ENCODE assay signal across 13 cellular contexts in genomic region chr3:196280689-196281463, GRCh38. TPM values are rescaled to one million over a fixed set of nuclear protein-coding genes. Genes with fewer than 3 reads are reported as not detected.
DNase-seq lines count a peak whose midpoint lies in the region; ATAC-seq and TF ChIP-seq lines count a peak whose summit lies in the region.
"Had no signal": no experiment of that assay in that cellular context is flagged by ENCODE, and none has a peak within 500 bp of the region (broad histone marks: within the 10 kb centered on the region; RNA-seq: fewer than 3 reads in every experiment).

No MANE protein-coding gene starts in this region.

- POLR2A ChIA-PET in activated CD4-positive, alpha-beta T cell treated with anti-CD3 and anti-CD28 coated beads, Interleukin-2, amount 10 ng/mL, durations not matched to agents 7 days and 5 days (lab: Charles Lee), result no interaction called here

- 76 to 89% methylated on average over 7 of the region's 7 CpGs for WGBS in esophagus squamous epithelium, 2 donors

- H3K9ac ChIP-seq in skeletal muscle tissue (ENCODE audit: low read depth in 1 of 3, low read length in 3 of 3), result peak overlapping the region in 2 of 3 donors; percentile 17 to 45

- peak; percentile 51 for DNase-seq in activated CD4-positive, alpha-beta T cell treated with anti-CD3 and anti-CD28 coated beads, Interleukin-2, amount 10 ng/mL, durations not matched to agents 7 days and 5 days
- no peak for DNase-seq in activated CD4-positive, alpha-beta T cell treated with anti-CD3 and anti-CD28 coated beads for 4 hours
- no peak for DNase-seq in sciatic nerve (ENCODE audit: low spot score)
- no peak for DNase-seq in esophagus squamous epithelium (lab: John Stamatoyannopoulos, UW)
- DNase-seq: activated CD4-positive, alpha-beta T cell treated with anti-CD3 and anti-CD28 coated beads, Interleukin-2, amount 50 U/mL, for 4 hours; NCI-H187 treated with DMSO at 0.1 percent for 48 hours; SHP77 treated with DMSO at 0.1 percent for 48 hours; upper lobe of left lung had no signal

- peaks cover 25% of the 10 kb centered on the region for H3K36me3 Mint-ChIP-seq in activated CD4-positive, alpha-beta T cell treated with anti-CD3 and anti-CD28 coated beads, Interleukin-2, amount 10 ng/mL, durations not matched to agents 7 days and 5 days (ENCODE audit: low read depth)
- peaks cover 22% of the 10 kb centered on the region for H3K36me3 Mint-ChIP-seq in activated T-helper 17 cell treated with anti-CD3 and anti-CD28 coated beads, Interleukin-2, amount 50 U/mL, for 72 hours (ENCODE audit: low read depth)

- peak overlapping the region; percentile 59 for H3K27ac Mint-ChIP-seq in activated CD4-positive, alpha-beta T cell treated with anti-CD3 and anti-CD28 coated beads, Interleukin-2, amount 10 ng/mL, durations not matched to agents 7 days and 5 days
- H3K27ac Mint-ChIP-seq in activated T-helper 17 cell treated with anti-CD3 and anti-CD28 coated beads, Interleukin-2, amount 50 U/mL, for 72 hours, result no peak overlapping the region
- H3K27ac Mint-ChIP-seq: GM23338 had no signal

- H3K4me1 ChIP-seq in skeletal muscle tissue (ENCODE audit: control insufficient read depth in 3 of 3, insufficient read depth in 3 of 3, low read length in 3 of 3), result peaks cover 46 to 59% (median 50%) of the 10 kb centered on the region in 3 donors
- H3K4me1 ChIP-seq in esophagus squamous epithelium, result peaks cover 4 to 66% (median 40%) of the 10 kb centered on the region in 3 donors

- no peaks in the 10 kb centered on the region for H3K36me3 ChIP-seq in skeletal muscle tissue (ENCODE audit: control insufficient read depth in 3 of 3, insufficient read depth in 3 of 3, low read length in 3 of 3)
- H3K36me3 ChIP-seq in esophagus squamous epithelium, result no peaks in the 10 kb centered on the region
- H3K36me3 ChIP-seq: upper lobe of left lung had no signal

- no peaks in the 10 kb centered on the region for H3K9me3 Mint-ChIP-seq in activated CD4-positive, alpha-beta T cell treated with anti-CD3 and anti-CD28 coated beads, Interleukin-2, amount 10 ng/mL, durations not matched to agents 7 days and 5 days
- no peaks in the 10 kb centered on the region for H3K9me3 Mint-ChIP-seq in activated T-helper 17 cell treated with anti-CD3 and anti-CD28 coated beads, Interleukin-2, amount 50 U/mL, for 72 hours
- H3K9me3 Mint-ChIP-seq: GM23338 had no signal

- H3K4me3 ChIP-seq in skeletal muscle tissue (ENCODE audit: low read length in 3 of 3), result peak overlapping the region in 1 of 3 donors; percentile 6
- H3K4me3 ChIP-seq in esophagus squamous epithelium, result no peak overlapping the region
- H3K4me3 ChIP-seq: GM23338, upper lobe of left lung had no signal

- CTCF ChIA-PET in activated CD4-positive, alpha-beta T cell treated with anti-CD3 and anti-CD28 coated beads, Interleukin-2, amount 10 ng/mL, durations not matched to agents 7 days and 5 days (lab: Charles Lee), result interaction anchor here (1.0 to 2.0 kb wide), 5 partner anchors 9 to 248 kb away, joined by 3 to 7 read pairs (median 4); no protein-coding TSS in a partner anchor

- no peaks in the 10 kb centered on the region for H3K9me3 ChIP-seq in skeletal muscle tissue (ENCODE audit: control insufficient read depth in 3 of 3, low read length in 3 of 3)
- no peaks in the 10 kb centered on the region for H3K9me3 ChIP-seq in esophagus squamous epithelium
- H3K9me3 ChIP-seq: upper lobe of left lung had no signal

- ATAC-seq in HG02763 (IDR thresholded peaks at IDR 0.05; ENCODE audit: unreplicated experiment), result peak; percentile 54
- ATAC-seq in activated T-helper 17 cell treated with anti-CD3 and anti-CD28 coated beads, Interleukin-2, amount 50 U/mL, for 72 hours (replicated peaks), result peak; percentile 64
- ATAC-seq in HG02970 (IDR thresholded peaks at IDR 0.05; ENCODE audit: low FRiP score, unreplicated experiment), result no peak
- ATAC-seq in sciatic nerve, result no peak
- ATAC-seq: GM23338 had no signal

- no peaks in the 10 kb centered on the region for H3K27me3 Mint-ChIP-seq in activated CD4-positive, alpha-beta T cell treated with anti-CD3 and anti-CD28 coated beads, Interleukin-2, amount 10 ng/mL, durations not matched to agents 7 days and 5 days
- H3K27me3 Mint-ChIP-seq in activated T-helper 17 cell treated with anti-CD3 and anti-CD28 coated beads, Interleukin-2, amount 50 U/mL, for 72 hours, result no peaks in the 10 kb centered on the region

- H3K4me1 Mint-ChIP-seq in activated CD4-positive, alpha-beta T cell treated with anti-CD3 and anti-CD28 coated beads, Interleukin-2, amount 10 ng/mL, durations not matched to agents 7 days and 5 days, result peaks cover 69% of the 10 kb centered on the region
- H3K4me1 Mint-ChIP-seq in activated T-helper 17 cell treated with anti-CD3 and anti-CD28 coated beads, Interleukin-2, amount 50 U/mL, for 72 hours, result peaks cover 44% of the 10 kb centered on the region

- peak overlapping the region; percentile 89 for H3K27ac ChIP-seq in skeletal muscle tissue (ENCODE audit: low read depth, low read length)
- H3K27ac ChIP-seq in esophagus squamous epithelium, result peak overlapping the region in 1 of 4 donors; percentile 19
- H3K27ac ChIP-seq: upper lobe of left lung had no signal

- no peak for TF ChIP-seq CTCF in esophagus squamous epithelium (IDR thresholded peaks at IDR 0.05)

- no peak for TF ChIP-seq POLR2A in esophagus squamous epithelium (IDR thresholded peaks at IDR 0.05)

- intact Hi-C loops in sciatic nerve (cut with DNase I), result no loop called here
- intact Hi-C loops in esophagus squamous epithelium (cut with DNase I), result no loop called here

- H3K27me3 ChIP-seq in skeletal muscle tissue (ENCODE audit: control insufficient read depth in 3 of 3, insufficient read depth in 3 of 3, low read length in 3 of 3) (no peaks in the 10 kb centered on the region), esophagus squamous epithelium (no peaks in the 10 kb centered on the region)
- H3K27me3 ChIP-seq: upper lobe of left lung had no signal

- peak overlapping the region; percentile 4 for H3K4me3 Mint-ChIP-seq in activated CD4-positive, alpha-beta T cell treated with anti-CD3 and anti-CD28 coated beads, Interleukin-2, amount 10 ng/mL, durations not matched to agents 7 days and 5 days
- H3K4me3 Mint-ChIP-seq in activated T-helper 17 cell treated with anti-CD3 and anti-CD28 coated beads, Interleukin-2, amount 50 U/mL, for 72 hours, result peak overlapping the region; percentile 36
- H3K4me3 Mint-ChIP-seq: GM23338 had no signal

RNA-seq across cellular contexts. Expression of gene PCYT1A, which starts 6.7 kb away (rescaled TPM):
- total RNA-seq in activated CD4-positive, alpha-beta T cell treated with anti-CD3 and anti-CD28 coated beads, Interleukin-2, amount 10 ng/mL, durations not matched to agents 7 days and 5 days, result 10 to 100 TPM; 69.5 to 69.7 TPM
- total RNA-seq in activated T-helper 17 cell treated with anti-CD3 and anti-CD28 coated beads, Interleukin-2, amount 50 U/mL, for 72 hours, result 10 to 100 TPM; 50.8 to 62.0 TPM
- total RNA-seq in skeletal muscle tissue (35.0 TPM), sciatic nerve (63.8 TPM), esophagus squamous epithelium (100 to 1,000 TPM in 2 of 4 donors, 10 to 100 TPM in 2; 62.9 to 104 (median 91.7) TPM)

RNA-seq across cellular contexts. Expression of gene DYNLT2B, which starts 37.2 kb away (rescaled TPM):
- total RNA-seq in activated CD4-positive, alpha-beta T cell treated with anti-CD3 and anti-CD28 coated beads, Interleukin-2, amount 10 ng/mL, durations not matched to agents 7 days and 5 days, result 10 to 100 TPM; 20.3 to 23.0 TPM
- 10 to 100 TPM in 1 of 2 donors, 1 to 10 TPM in 1; 9.6 to 11.3 TPM for total RNA-seq in activated T-helper 17 cell treated with anti-CD3 and anti-CD28 coated beads, Interleukin-2, amount 50 U/mL, for 72 hours
- 4.2 TPM for total RNA-seq in skeletal muscle tissue
- total RNA-seq in sciatic nerve, result 9.9 TPM
- 10 to 100 TPM in 1 of 4 donors, 1 to 10 TPM in 3; 6.6 to 16.6 (median 8.4) TPM for total RNA-seq in esophagus squamous epithelium

RNA-seq across cellular contexts. Expression of gene TM4SF19, which starts 57.3 kb away (rescaled TPM):
- not detected for total RNA-seq in activated CD4-positive, alpha-beta T cell treated with anti-CD3 and anti-CD28 coated beads, Interleukin-2, amount 10 ng/mL, durations not matched to agents 7 days and 5 days
- not detected for total RNA-seq in activated T-helper 17 cell treated with anti-CD3 and anti-CD28 coated beads, Interleukin-2, amount 50 U/mL, for 72 hours
- total RNA-seq in skeletal muscle tissue, result not detected
- 1.2 TPM for total RNA-seq in sciatic nerve
- 1 to 10 TPM in 3 of 4 donors, under 1 TPM in 1; 0.76 to 8.3 (median 2.6) TPM for total RNA-seq in esophagus squamous epithelium
- total RNA-seq: GM23338 had no signal

Comparison
In these comparisons a context has a peak if more than half of its experiments do, and no peak if none do; other contexts are left out.
1. ATAC-seq: peak in HG02763 (single experiment) and activated T-helper 17 cell treated with anti-CD3 and anti-CD28 coated beads, Interleukin-2, amount 50 U/mL, for 72 hours (single experiment); none in HG02970 (single experiment) and sciatic nerve (single experiment).